ENCODE assay signal across 25 cellular contexts in genomic region chr17:1042486-1042885, GRCh38.
"Had no signal": no experiment of that assay in that cellular context is flagged by ENCODE, and none has a peak within 500 bp of the region (broad histone marks: within the 10 kb centered on the region; RNA-seq: fewer than 3 reads in every experiment).

No MANE protein-coding gene starts in this region.

- H3K4me1 Mint-ChIP-seq: activated CD4-positive, alpha-beta T cell treated with anti-CD3 and anti-CD28 coated beads for 36 hours; activated naive CD8-positive, alpha-beta T cell treated with anti-CD3 and anti-CD28 coated beads, Interleukin-2, amount 50 U/mL, for 24 hours; stimulated activated memory B cell treated with anti-CD40 and anti-IgM and Interleukin-4, amounts not matched to agents 10 μg/mL and 1 μg/mL and 100 μg/mL, for 72 hours had no signal

- H3K9ac ChIP-seq: parathyroid adenoma had no signal

- H3K9me3 ChIP-seq: body of pancreas, right lobe of liver, transverse colon, uterus had no signal

- FAIRE-seq: small intestine had no signal

- H2AFZ ChIP-seq: parathyroid adenoma had no signal

- H3K27me3 ChIP-seq: body of pancreas, foreskin keratinocyte, right lobe of liver, transverse colon, uterus had no signal

- H3K27ac Mint-ChIP-seq: activated B cell treated with CpG ODN at 0.5 μM for 24 hours; activated CD4-positive, alpha-beta T cell treated with anti-CD3 and anti-CD28 coated beads for 36 hours; activated naive CD8-positive, alpha-beta T cell treated with anti-CD3 and anti-CD28 coated beads, Interleukin-2, amount 50 U/mL, for 24 hours; mesothelial cell of epicardium; natural killer cell; stimulated activated memory B cell treated with anti-CD40 and anti-IgM and Interleukin-4, amounts not matched to agents 10 μg/mL and 1 μg/mL and 100 μg/mL, for 72 hours; T-helper 1 cell treated with Interleukin-12 subunit alpha and Interleukin-12 subunit beta and Interleukin-4 antibody, amounts not matched to agents 30 μg/mL and 1 μg/mL, for 36 hours had no signal

- H3K9me3 Mint-ChIP-seq: activated B cell treated with CpG ODN at 0.5 μM for 24 hours; activated naive CD8-positive, alpha-beta T cell treated with anti-CD3 and anti-CD28 coated beads, Interleukin-2, amount 50 U/mL, for 24 hours; mesothelial cell of epicardium; natural killer cell; T-helper 1 cell treated with Interleukin-12 subunit alpha and Interleukin-12 subunit beta and Interleukin-4 antibody, amounts not matched to agents 30 μg/mL and 1 μg/mL, for 36 hours had no signal

- ATAC-seq: activated CD4-positive, alpha-beta T cell treated with anti-CD3 and anti-CD28 coated beads for 36 hours; activated naive CD8-positive, alpha-beta T cell treated with anti-CD3 and anti-CD28 coated beads, Interleukin-2, amount 50 U/mL, for 24 hours; body of pancreas; foreskin keratinocyte; natural killer cell; right lobe of liver; stimulated activated memory B cell treated with anti-CD40 and anti-IgM and Interleukin-4, amounts not matched to agents 10 μg/mL and 1 μg/mL and 100 μg/mL, for 72 hours had no signal

- H3K27me3 Mint-ChIP-seq: activated B cell treated with CpG ODN at 0.5 μM for 24 hours; activated CD4-positive, alpha-beta T cell treated with anti-CD3 and anti-CD28 coated beads for 36 hours; activated naive CD8-positive, alpha-beta T cell treated with anti-CD3 and anti-CD28 coated beads, Interleukin-2, amount 50 U/mL, for 24 hours; stimulated activated memory B cell treated with anti-CD40 and anti-IgM and Interleukin-4, amounts not matched to agents 10 μg/mL and 1 μg/mL and 100 μg/mL, for 72 hours had no signal

- H3K4me3 Mint-ChIP-seq: activated B cell treated with CpG ODN at 0.5 μM for 24 hours; activated CD4-positive, alpha-beta T cell treated with anti-CD3 and anti-CD28 coated beads for 36 hours; activated naive CD8-positive, alpha-beta T cell treated with anti-CD3 and anti-CD28 coated beads, Interleukin-2, amount 50 U/mL, for 24 hours; mesothelial cell of epicardium; natural killer cell; stimulated activated memory B cell treated with anti-CD40 and anti-IgM and Interleukin-4, amounts not matched to agents 10 μg/mL and 1 μg/mL and 100 μg/mL, for 72 hours; T-helper 1 cell treated with Interleukin-12 subunit alpha and Interleukin-12 subunit beta and Interleukin-4 antibody, amounts not matched to agents 30 μg/mL and 1 μg/mL, for 36 hours had no signal

- H3K4me1 ChIP-seq: foreskin keratinocyte, parathyroid adenoma, right lobe of liver, uterus had no signal

- H3K4me3 ChIP-seq: body of pancreas, lung, right lobe of liver, transverse colon, uterus had no signal

- DNase-seq: activated B cell treated with CpG ODN at 0.5 μM for 24 hours; activated CD4-positive, alpha-beta T cell treated with anti-CD3 and anti-CD28 coated beads for 36 hours; activated CD4-positive, alpha-beta T cell treated with anti-CD3 and anti-CD28 coated beads, Interleukin-2, amount 50 U/mL, for 48 hours; activated gamma-delta T cell; activated naive CD4-positive, alpha-beta T cell treated with anti-CD3 and anti-CD28 coated beads, Interleukin-2, amount 50 U/mL, for 16 hours; activated naive CD8-positive, alpha-beta T cell treated with anti-CD3 and anti-CD28 coated beads, Interleukin-2, amount 50 U/mL, for 24 hours; body of pancreas; caudate nucleus; dermis blood vessel endothelial cell; effector CD8-positive, alpha-beta T cell; foreskin keratinocyte; hippocampal formation; natural killer cell; nucleus accumbens; small intestine; stimulated activated CD4-positive, alpha-beta T cell treated with anti-CD3 and anti-CD28 coated beads, Interleukin-15, amount 100 ng/mL, for 24 hours; T1000; transverse colon; uterus had no signal

- H3K27ac ChIP-seq: body of pancreas, foreskin keratinocyte, parathyroid adenoma had no signal

- H3K36me3 ChIP-seq: right lobe of liver, uterus had no signal

- H3K36me3 Mint-ChIP-seq: natural killer cell had no signal
